Comparison of ENCODE assay signal across 16 cellular contexts in the genomic region with DNA sequence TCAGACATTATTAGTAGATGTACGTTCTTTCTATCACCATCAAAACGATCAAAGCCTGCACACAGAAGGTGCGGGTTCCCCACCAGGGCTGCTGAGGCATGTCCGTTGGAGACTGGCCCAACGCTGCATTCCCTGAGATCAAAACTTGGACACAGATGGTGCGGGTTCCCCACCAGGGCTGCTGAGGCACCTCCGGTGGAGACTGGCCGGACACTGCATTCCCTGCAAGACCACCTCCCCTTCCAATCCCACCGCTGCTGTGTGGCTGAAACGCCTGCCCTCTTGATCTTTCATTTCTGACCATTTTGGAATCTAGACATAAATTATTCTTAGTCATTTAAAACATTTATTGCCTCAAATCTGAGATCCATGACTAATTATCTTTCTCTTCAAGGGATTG.
DNase-seq lines count a peak whose midpoint lies in the region; ATAC-seq and TF ChIP-seq lines count a peak whose summit lies in the region.
"Had no signal": no experiment of that assay in that cellular context is flagged by ENCODE, and none has a peak within 500 bp of the region (broad histone marks: within the 10 kb centered on the region; RNA-seq: fewer than 3 reads in every experiment).

No MANE protein-coding gene starts in this region.

- H3K4me3 Mint-ChIP-seq in activated T-cell treated with anti-CD3 and anti-CD28 coated beads, Interleukin-2, amount 50 U/mL, for 72 hours, result no peak overlapping the region
- H3K4me3 Mint-ChIP-seq: CD4-positive, CD25-positive, alpha-beta regulatory T cell; GM23338 had no signal

- H3K27me3 ChIP-seq in upper lobe of right lung, result peaks cover 7% of the 10 kb centered on the region
- H3K27me3 ChIP-seq: BLaER1 treated with 17β-estradiol and CSF1 and Interleukin-3, amounts not matched to agents 10 nM and 100 nM had no signal

- peaks cover 19% of the 10 kb centered on the region for H3K27me3 Mint-ChIP-seq in activated T-cell treated with anti-CD3 and anti-CD28 coated beads, Interleukin-2, amount 50 U/mL, for 72 hours (ENCODE audit: low read depth)

- no peak for TF ChIP-seq CTCF in upper lobe of right lung (IDR thresholded peaks at IDR 0.05)

- H3K9me3 Mint-ChIP-seq in activated T-cell treated with anti-CD3 and anti-CD28 coated beads, Interleukin-2, amount 50 U/mL, for 72 hours, result no peaks in the 10 kb centered on the region

- ATAC-seq in sciatic nerve (no peak), upper lobe of right lung (no peak), HG02973 (IDR thresholded peaks at IDR 0.05; ENCODE audit: unreplicated experiment) (no peak)
- no peak for ATAC-seq in activated T-cell treated with anti-CD3 and anti-CD28 coated beads, Interleukin-2, amount 50 U/mL, for 72 hours (replicated peaks in 1 of 2)
- ATAC-seq: GM12878, GM23338 had no signal

- H3K36me3 Mint-ChIP-seq in activated T-cell treated with anti-CD3 and anti-CD28 coated beads, Interleukin-2, amount 50 U/mL, for 72 hours (ENCODE audit: insufficient read depth in 2 of 2), result no peaks in the 10 kb centered on the region
- H3K36me3 Mint-ChIP-seq: CD4-positive, CD25-positive, alpha-beta regulatory T cell had no signal

- H3K36me3 ChIP-seq in upper lobe of right lung, result no peaks in the 10 kb centered on the region
- H3K36me3 ChIP-seq: BLaER1 treated with 17β-estradiol and CSF1 and Interleukin-3, amounts not matched to agents 10 nM and 100 nM had no signal

- no peaks in the 10 kb centered on the region for H3K4me1 Mint-ChIP-seq in activated T-cell treated with anti-CD3 and anti-CD28 coated beads, Interleukin-2, amount 50 U/mL, for 72 hours (ENCODE audit: low read depth)

- no peaks in the 10 kb centered on the region for H3K4me1 ChIP-seq in upper lobe of right lung

- H3K27ac Mint-ChIP-seq in activated T-cell treated with anti-CD3 and anti-CD28 coated beads, Interleukin-2, amount 50 U/mL, for 72 hours, result no peak overlapping the region
- H3K27ac Mint-ChIP-seq: CD4-positive, CD25-positive, alpha-beta regulatory T cell; GM23338 had no signal

- intact Hi-C loops in sciatic nerve (cut with DNase I) (no loop called here), upper lobe of right lung (cut with DNase I) (no loop called here)

- no peaks in the 10 kb centered on the region for H3K9me3 ChIP-seq in upper lobe of right lung
- H3K9me3 ChIP-seq: BLaER1 treated with 17β-estradiol and CSF1 and Interleukin-3, amounts not matched to agents 10 nM and 100 nM had no signal

- DNase-seq in activated effector memory CD4-positive, alpha-beta T cell treated with anti-CD3 and anti-CD28 coated beads, Interleukin-2, amount 50 U/mL, for 16 hours, result peak; percentile 45
- DNase-seq in activated effector memory CD4-positive, alpha-beta T cell treated with Interleukin-2 at 50 U/mL for 16 hours, result no peak
- DNase-seq in islet precursor cell (peak; percentile 19), sciatic nerve (ENCODE audit: low spot score) (peak; percentile 30), upper lobe of right lung (peak; percentile 33)
- DNase-seq in stimulated activated naive CD4-positive, alpha-beta T cell (lab: John Stamatoyannopoulos, UW), result no peak
- no peak for DNase-seq in activated T-cell treated with anti-CD3 and anti-CD28 coated beads, Interleukin-2, amount 50 U/mL, for 72 hours
- DNase-seq: 8988T; AML-193; CD4-positive, CD25-positive, alpha-beta regulatory T cell; DMS79; H7 had no signal

- no peak overlapping the region for H3K27ac ChIP-seq in upper lobe of right lung
- H3K27ac ChIP-seq: BLaER1 treated with 17β-estradiol and CSF1 and Interleukin-3, amounts not matched to agents 10 nM and 100 nM had no signal

- H3K4me3 ChIP-seq in upper lobe of right lung, result no peak overlapping the region
- H3K4me3 ChIP-seq: BLaER1 treated with 17β-estradiol and CSF1 and Interleukin-3, amounts not matched to agents 10 nM and 100 nM; GM12878; GM23338 had no signal

Comparison
In these comparisons a context has a peak if more than half of its experiments do, and no peak if none do; other contexts are left out.
1. DNase-seq: peak in activated effector memory CD4-positive, alpha-beta T cell treated with anti-CD3 and anti-CD28 coated beads, Interleukin-2, amount 50 U/mL, for 16 hours (single experiment), islet precursor cell (single experiment), sciatic nerve (single experiment) and upper lobe of right lung (single experiment); none in activated effector memory CD4-positive, alpha-beta T cell treated with Interleukin-2 at 50 U/mL for 16 hours (single experiment), stimulated activated naive CD4-positive, alpha-beta T cell (0 of 6) and activated T-cell treated with anti-CD3 and anti-CD28 coated beads, Interleukin-2, amount 50 U/mL, for 72 hours (0 of 2).